ENCODE assay signal across 10 cellular contexts in genomic region chr11:62400760-62401159, GRCh38. TPM values are rescaled to one million over a fixed set of nuclear protein-coding genes. Genes with fewer than 3 reads are reported as not detected.
DNase-seq lines count a peak whose midpoint lies in the region; ATAC-seq, FAIRE-seq and TF ChIP-seq lines count a peak whose summit lies in the region.
"Had no signal": no experiment of that assay in that cellular context is flagged by ENCODE, and none has a peak within 500 bp of the region (broad histone marks: within the 10 kb centered on the region; RNA-seq: fewer than 3 reads in every experiment).

No MANE protein-coding gene starts in this region.

- H3K27me3 ChIP-seq in CD8-positive, alpha-beta T cell (ENCODE audit: insufficient read depth, low read length) = no peaks in the 10 kb centered on the region
- no peaks in the 10 kb centered on the region for H3K27me3 ChIP-seq in adrenal gland
- no peaks in the 10 kb centered on the region for H3K27me3 ChIP-seq in prostate gland (replicated peaks; ENCODE audit: insufficient read depth)

- WGBS in adrenal gland, 4 donors = 49 to 80% (median 54%) methylated on average over 1 to 9 of the region's 9 CpGs
- 15% methylated on average over 9 of the region's 9 CpGs for WGBS in prostate gland

- H3K4me1 ChIP-seq in CD8-positive, alpha-beta T cell (ENCODE audit: insufficient read depth, low read length) = peaks cover 52% of the 10 kb centered on the region
- H3K4me1 ChIP-seq in adrenal gland (replicated peaks in 1 of 2) (peaks cover 0 to 28% of the 10 kb centered on the region in 2 donors), prostate gland (replicated peaks) (peaks cover 21% of the 10 kb centered on the region)

- no peaks in the 10 kb centered on the region for H3K27me3 Mint-ChIP-seq in CD8-positive, alpha-beta T cell (ENCODE audit: low read depth)

- no peaks in the 10 kb centered on the region for H3K36me3 ChIP-seq in CD8-positive, alpha-beta T cell (ENCODE audit: insufficient read depth, low read length)
- H3K36me3 ChIP-seq in adrenal gland (replicated peaks in 1 of 2) (no peaks in the 10 kb centered on the region), prostate gland (no peaks in the 10 kb centered on the region)

- no peak for ATAC-seq in CD8-positive, alpha-beta T cell
- ATAC-seq in left cardiac atrium = peak; percentile 76 to 83

- peaks cover 51% of the 10 kb centered on the region for H3K4me1 Mint-ChIP-seq in CD8-positive, alpha-beta T cell (ENCODE audit: low read depth)

- DNase-seq in CD8-positive, alpha-beta T cell = no peak
- DNase-seq in adrenal gland = peak in 6 of 7 donors; percentile 49 to 88 (median 68)
- DNase-seq in left cardiac atrium = peak; percentile 84
- peak; percentile 83 for DNase-seq in prostate gland (ENCODE audit: low spot score)
- DNase-seq in NCI-H524 treated with DMSO at 0.1 percent for 48 hours (lab: John Stamatoyannopoulos, UW) = no peak
- DNase-seq in activated effector memory CD4-positive, alpha-beta T cell treated with Interleukin-2 at 50 U/mL for 16 hours = no peak
- no peak for DNase-seq in NCI-H2029 (lab: John Stamatoyannopoulos, UW)
- no peak for DNase-seq in GM12892 (ENCODE audit: insufficient read length)
- DNase-seq: stimulated activated CD4-positive, alpha-beta T cell treated with anti-CD3 and anti-CD28 coated beads, Interleukin-2, amount 100 ng/mL, for 48 hours had no signal

- peak overlapping the region; percentile 8 for H3K4me3 Mint-ChIP-seq in CD8-positive, alpha-beta T cell

- H3K27ac Mint-ChIP-seq in CD8-positive, alpha-beta T cell = peak overlapping the region; percentile 45

- TF ChIP-seq CTCF in CD8-positive, alpha-beta T cell (IDR thresholded peaks at IDR 0.05) = no peak
- no peak for TF ChIP-seq CTCF in adrenal gland (IDR thresholded peaks at IDR 0.05)
- TF ChIP-seq CTCF in prostate gland (IDR thresholded peaks at IDR 0.05) = no peak

- intact Hi-C loops in CD8-positive, alpha-beta T cell (cut with DNase I, micrococcal nuclease) = no loop called here
- intact Hi-C loops in adrenal gland (cut with DNase I) = no loop called here
- intact Hi-C loops in left cardiac atrium (cut with DNase I) = no loop called here
- intact Hi-C loops in prostate gland (cut with DNase I) = no loop called here

- H3K27ac ChIP-seq in CD8-positive, alpha-beta T cell (ENCODE audit: low read depth, low read length) = peak overlapping the region; percentile 50
- H3K27ac ChIP-seq in adrenal gland (peak overlapping the region in 2 of 5 donors; percentile 45 to 88), prostate gland (peak overlapping the region; percentile 63 to 67)

- CTCF ChIA-PET in CD8-positive, alpha-beta T cell (lab: Charles Lee) = interaction anchor here (0.6 to 4.7 kb wide), 6 partner anchors 15 to 172 kb away, joined by 3 to 27 read pairs (median 4); no protein-coding TSS in a partner anchor

- no peak overlapping the region for H3K4me3 ChIP-seq in CD8-positive, alpha-beta T cell (ENCODE audit: low read depth, low read length)
- no peak overlapping the region for H3K4me3 ChIP-seq in adrenal gland
- H3K4me3 ChIP-seq in prostate gland = no peak overlapping the region

- no peaks in the 10 kb centered on the region for H3K36me3 Mint-ChIP-seq in CD8-positive, alpha-beta T cell

- H3K9me3 ChIP-seq in CD8-positive, alpha-beta T cell (ENCODE audit: low read length) = no peaks in the 10 kb centered on the region
- H3K9me3 ChIP-seq in adrenal gland (replicated peaks in 1 of 3) = no peaks in the 10 kb centered on the region
- H3K9me3 ChIP-seq in prostate gland = no peaks in the 10 kb centered on the region

- FAIRE-seq in GM12892 (lab: Jason Lieb, UNC) = no peak

- TF ChIP-seq POLR2A in adrenal gland (IDR thresholded peaks at IDR 0.05) = no peak
- peak; percentile 31 for TF ChIP-seq POLR2A in prostate gland (IDR thresholded peaks at IDR 0.05)
- TF ChIP-seq POLR2A in GM12892 (IDR thresholded peaks at IDR 0.05; ENCODE audit: low read depth, low read length) = no peak

- H3K9me3 Mint-ChIP-seq in CD8-positive, alpha-beta T cell = no peaks in the 10 kb centered on the region

- POLR2A ChIA-PET in CD8-positive, alpha-beta T cell (lab: Charles Lee) = interaction anchor here (0.6 kb wide), 1 partner anchor 151 kb away, joined by 3 read pairs; no protein-coding TSS in a partner anchor

RNA-seq across cellular contexts. Expression of gene SCGB1A1, which starts 18.1 kb away (rescaled TPM):
- total RNA-seq in CD8-positive, alpha-beta T cell = not detected
- total RNA-seq in adrenal gland (1 to 10 TPM in 2 of 8 donors, not detected in 6; 1.7 to 3.1 TPM), left cardiac atrium (not detected), prostate gland (100 to 1,000 TPM in 1 of 2 donors, 1 to 10 TPM in 1; 6.8 to 203 TPM)
- polyA plus RNA-seq in adrenal gland = 1 to 10 TPM in 1 of 3 donors, not detected in 2; 1.5 TPM
- polyA plus RNA-seq in GM12892 (2012; ENCODE audit: missing spikeins) = not detected
- total RNA-seq: dermis microvascular lymphatic vessel endothelial cell had no signal

Comparison
In these comparisons a context has a peak if more than half of its experiments do, and no peak if none do; other contexts are left out.
1. DNase-seq: peak in adrenal gland (6 of 7), left cardiac atrium (single experiment) and prostate gland (single experiment); none in CD8-positive, alpha-beta T cell (0 of 7), NCI-H524 treated with DMSO at 0.1 percent for 48 hours (single experiment), activated effector memory CD4-positive, alpha-beta T cell treated with Interleukin-2 at 50 U/mL for 16 hours (single experiment), NCI-H2029 (single experiment) and GM12892 (single experiment).